In the genomic region with DNA sequence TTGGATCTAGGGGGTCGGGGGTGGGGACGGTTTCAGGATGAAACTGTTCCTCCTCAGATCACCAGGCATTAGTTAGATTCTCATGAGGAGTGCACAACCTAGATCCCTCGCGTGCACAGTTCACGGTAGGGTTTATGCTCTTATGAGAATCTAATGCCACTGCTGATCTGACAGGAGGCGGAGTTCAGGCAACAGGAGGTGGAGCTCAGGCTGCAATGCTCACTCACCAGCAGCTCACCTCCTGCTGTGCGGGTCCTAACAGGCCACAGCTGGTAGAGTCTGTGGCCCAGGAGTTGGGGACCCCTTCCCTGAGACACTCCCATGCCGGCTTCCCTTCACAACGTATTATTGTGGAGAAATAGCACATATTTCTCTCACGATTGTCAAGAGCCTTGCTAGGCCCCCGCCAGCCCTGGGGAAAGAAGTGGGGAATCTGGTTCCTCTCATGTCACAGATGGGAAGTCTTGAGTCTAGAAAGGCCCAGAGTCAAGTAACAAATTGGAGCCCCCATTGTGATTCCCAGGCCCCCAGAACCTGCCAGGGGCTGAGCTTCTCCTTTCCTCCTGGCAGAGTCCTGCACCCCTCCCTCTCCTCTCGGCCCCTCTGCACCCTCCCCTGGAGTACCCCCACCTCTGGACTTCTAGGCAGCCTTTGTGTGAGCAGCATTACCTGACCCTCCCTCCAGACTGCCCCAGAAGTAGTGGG, we compare ENCODE assay signal across 25 cellular contexts. TPM values are rescaled to one million over a fixed set of nuclear protein-coding genes. Genes with fewer than 3 reads are reported as not detected.
A peak's percentile ranks its signal among the peaks of the same experiment; 100 is the strongest.
DNase-seq lines count a peak whose midpoint lies in the region; ATAC-seq, FAIRE-seq and TF ChIP-seq lines count a peak whose summit lies in the region.
"Had no signal": no experiment of that assay in that cellular context is flagged by ENCODE, and none has a peak within 500 bp of the region (broad histone marks: within the 10 kb centered on the region; RNA-seq: fewer than 3 reads in every experiment).

No MANE protein-coding gene starts in this region.

- intact Hi-C loops in PC-9 (cut with micrococcal nuclease; ENCODE audit: unreplicated experiment): no loop called here
- intact Hi-C loops in sigmoid colon (cut with DNase I): no loop called here
- intact Hi-C loops in lower leg skin (cut with DNase I; ENCODE audit: low total_unique reads): no loop called here

- POLR2A ChIA-PET in PC-9 (lab: Charles Lee; ENCODE audit: unreplicated experiment): no interaction called here

- no peak overlapping the region for H3K4me3 ChIP-seq in PC-9
- H3K4me3 ChIP-seq in WERI-Rb-1 (ENCODE audit: low read depth, low read length): no peak overlapping the region
- H3K4me3 ChIP-seq in keratinocyte (ENCODE audit: control insufficient read depth in 2 of 3, extremely low read depth in 1 of 3, insufficient read depth in 2 of 3, low read depth in 1 of 3, low read length in 3 of 3): no peak overlapping the region
- H3K4me3 ChIP-seq in sigmoid colon: no peak overlapping the region
- H3K4me3 ChIP-seq in lower leg skin (ENCODE audit: low read depth, poor library complexity, severe bottlenecking): no peak overlapping the region
- H3K4me3 ChIP-seq: HAP-1, K562, Peyer's patch had no signal

- TF ChIP-seq EP300 in sigmoid colon (IDR thresholded peaks at IDR 0.05): no peak

- dilution Hi-C loops in keratinocyte (cut with MboI; ENCODE audit: extremely low pct_ligation_motif_present, low sequenced_read_pairs): no loop called here

- no peak for TF ChIP-seq CTCF in PC-9 (conservative IDR thresholded peaks at IDR 0.05)
- TF ChIP-seq CTCF in WERI-Rb-1 (IDR thresholded peaks at IDR 0.05; ENCODE audit: low read depth, low read length): no peak
- no peak for TF ChIP-seq CTCF in keratinocyte (optimal IDR thresholded peaks at IDR 0.05 in 1 of 3, IDR thresholded peaks at IDR 0.05 in 1 of 3, conservative IDR thresholded peaks at IDR 0.05 in 1 of 3; ENCODE audit: extremely low read depth in 1 of 3, insufficient read depth in 2 of 3, low read length in 3 of 3)
- no peak for TF ChIP-seq CTCF in sigmoid colon (IDR thresholded peaks at IDR 0.05)
- no peak for TF ChIP-seq CTCF in lower leg skin (IDR thresholded peaks at IDR 0.05)

- BruUV-seq in PC-9 (replicated peaks; lab: Mats Ljungman, UMichigan): no TSS peak

- DNase-seq in PC-9 (no peak), WERI-Rb-1 (peak; percentile 72), keratinocyte (ENCODE audit: low read depth, low spot score) (no peak), sigmoid colon (peak; percentile 42), lower leg skin (ENCODE audit: low spot score in 2 of 2) (no peak), NCI-H2081 treated with DMSO at 0.1 percent for 48 hours (lab: John Stamatoyannopoulos, UW) (no peak)
- DNase-seq: C1 segment of cervical spinal cord; Caco-2; CD4-positive, alpha-beta memory T cell; GOT3; Kasumi-1; NCI-H1092 treated with DMSO at 0.1 percent for 48 hours; NCI-H146; NCI-H1930; NCI-H526 treated with DMSO at 0.1 percent for 48 hours; SK-N-SH had no signal

- CTCF ChIA-PET in PC-9 (lab: Charles Lee): no interaction called here

- no peaks in the 10 kb centered on the region for H3K9me1 ChIP-seq in keratinocyte (ENCODE audit: control insufficient read depth, extremely low read depth, insufficient read depth, low read length)

- H3K36me3 ChIP-seq in PC-9 (ENCODE audit: low read depth) (no peaks in the 10 kb centered on the region), WERI-Rb-1 (no peaks in the 10 kb centered on the region), keratinocyte (ENCODE audit: control insufficient read depth in 2 of 2, extremely low read depth in 1 of 2, insufficient read depth in 2 of 2, low read length in 2 of 2) (no peaks in the 10 kb centered on the region), sigmoid colon (no peaks in the 10 kb centered on the region)
- H3K36me3 ChIP-seq: HAP-1, Peyer's patch had no signal

- H3K4me1 ChIP-seq in PC-9 (replicated peaks; ENCODE audit: insufficient read depth) (peaks cover 20% of the 10 kb centered on the region), keratinocyte (ENCODE audit: control insufficient read depth, extremely low read depth, insufficient read depth, low read length) (peaks cover 43% of the 10 kb centered on the region), sigmoid colon (no peaks in the 10 kb centered on the region)
- H3K4me1 ChIP-seq: Caco-2, HAP-1, Peyer's patch had no signal

- H3K9me3 ChIP-seq in PC-9 (ENCODE audit: insufficient read depth, low read depth) (no peaks in the 10 kb centered on the region), WERI-Rb-1 (ENCODE audit: severe bottlenecking) (no peaks in the 10 kb centered on the region), keratinocyte (ENCODE audit: control insufficient read depth, low read depth, low read length) (no peaks in the 10 kb centered on the region), sigmoid colon (no peaks in the 10 kb centered on the region)
- H3K9me3 ChIP-seq: Caco-2, HAP-1, Peyer's patch, SK-N-SH had no signal

- peak overlapping the region; percentile 51 for H3K4me2 ChIP-seq in PC-9
- peak overlapping the region; percentile 46 for H3K4me2 ChIP-seq in keratinocyte (ENCODE audit: control insufficient read depth, extremely low read depth, insufficient read depth, low read depth, low read length)
- H3K4me2 ChIP-seq: SK-N-SH had no signal

- H3K9me2 ChIP-seq in PC-9 (ENCODE audit: insufficient read depth): no peaks in the 10 kb centered on the region
- H3K9me2 ChIP-seq: SK-N-SH had no signal

- H2AFZ ChIP-seq in PC-9 (no peak overlapping the region), keratinocyte (ENCODE audit: control insufficient read depth, low read length) (no peak overlapping the region)

- H3K79me2 ChIP-seq in PC-9 (ENCODE audit: low read depth) (no peaks in the 10 kb centered on the region), keratinocyte (ENCODE audit: control insufficient read depth, insufficient read depth, low read length) (no peaks in the 10 kb centered on the region)

- FAIRE-seq in keratinocyte (lab: Jason Lieb, UNC): peak; percentile 92
- FAIRE-seq: G401.6, HTR-8/SVneo, K562 had no signal

- no peak overlapping the region for H3K9ac ChIP-seq in keratinocyte (ENCODE audit: control insufficient read depth, extremely low read depth, insufficient read depth, low read length)
- H3K9ac ChIP-seq: SK-N-SH had no signal

- H3F3A ChIP-seq in PC-9 (ENCODE audit: insufficient read depth, low read depth): peaks cover 8% of the 10 kb centered on the region; the same call in 1 of the 2 replicates

- H3K27me3 ChIP-seq in PC-9 (ENCODE audit: insufficient read depth, low read depth): no peaks in the 10 kb centered on the region
- no peaks in the 10 kb centered on the region for H3K27me3 ChIP-seq in WERI-Rb-1 (ENCODE audit: insufficient read depth, low read depth, severe bottlenecking)
- no peaks in the 10 kb centered on the region for H3K27me3 ChIP-seq in keratinocyte (ENCODE audit: control insufficient read depth, extremely low read depth, insufficient read depth, low read length)
- H3K27me3 ChIP-seq in sigmoid colon: peaks cover 0 to 2% (median 0%) of the 10 kb centered on the region in 3 donors
- H3K27me3 ChIP-seq: Peyer's patch had no signal

- no peak overlapping the region for H3K27ac ChIP-seq in PC-9
- H3K27ac ChIP-seq in WERI-Rb-1: no peak overlapping the region
- H3K27ac ChIP-seq in keratinocyte (ENCODE audit: control insufficient read depth, insufficient read depth, low read length): no peak overlapping the region
- no peak overlapping the region for H3K27ac ChIP-seq in sigmoid colon
- H3K27ac ChIP-seq: Peyer's patch had no signal

- H4K20me1 ChIP-seq in PC-9 (ENCODE audit: insufficient read depth): no peaks in the 10 kb centered on the region
- no peaks in the 10 kb centered on the region for H4K20me1 ChIP-seq in keratinocyte (ENCODE audit: control insufficient read depth, extremely low read depth, insufficient read depth, low read length)

- TF ChIP-seq POLR2A in sigmoid colon (IDR thresholded peaks at IDR 0.05): no peak
- TF ChIP-seq POLR2A in lower leg skin (IDR thresholded peaks at IDR 0.05): no peak

- no peak for ATAC-seq in GM18873 (IDR thresholded peaks at IDR 0.05; ENCODE audit: low FRiP score, unreplicated experiment)
- ATAC-seq: K562 had no signal

- 83 to 84% methylated on average over 12 of the region's 12 CpGs for WGBS in sigmoid colon, 2 donors
- WGBS in lower leg skin, 2 donors: 60% methylated on average over 12 of the region's 12 CpGs

RNA-seq across cellular contexts. Expression of a gene that starts 6.1 kb away (rescaled TPM):
- total RNA-seq in PC-9 (2021) (2.2 and 2.5 TPM in 2 replicates), sigmoid colon (not detected), lower leg skin (1,000 to 10,000 TPM; 4,210 to 7,487 (median 6,656) TPM)
- polyA plus RNA-seq in keratinocyte (26,041 to 32,523 TPM (median 29,603 TPM) in 3 replicates), sigmoid colon (1 to 10 TPM in 2 of 3 donors, under 1 TPM in 1; 0.15 to 3.6 (median 1.4) TPM)
- 31,901 TPM for polyA plus RNA-seq in keratinocyte (2011; ENCODE audit: low read depth)
- polyA plus RNA-seq in keratinocyte (2011; cell fraction: cytosol; rRNA removed): 21,475 and 38,030 TPM in 2 replicates
- 27,919 and 28,945 TPM in 2 replicates for polyA plus RNA-seq in keratinocyte (2011; cell fraction: nucleus; rRNA removed)
- polyA plus RNA-seq in keratinocyte (2012; ENCODE audit: low replicate concordance): 14,568 and 23,086 TPM in 2 replicates
- 19,979 to 26,270 TPM (median 20,630 TPM) in 3 replicates for polyA minus RNA-seq in keratinocyte
- 27,275 TPM for polyA minus RNA-seq in keratinocyte (2011; cell fraction: cytosol; rRNA and poly(A)+ RNA removed)
- 10,810 and 12,637 TPM in 2 replicates for polyA minus RNA-seq in keratinocyte (2011; cell fraction: nucleus; rRNA and poly(A)+ RNA removed)
- total RNA-seq: A673; Caco-2; CD4-positive, alpha-beta memory T cell; K562; NCI-H460 had no signal
- polyA plus RNA-seq: CD4-positive, alpha-beta memory T cell; SK-N-SH had no signal

RNA-seq across cellular contexts. Expression of a gene that starts 19.8 kb away (rescaled TPM):
- total RNA-seq in PC-9 (2021): 41.7 and 53.5 TPM in 2 replicates
- 1,163 to 4,746 TPM (median 1,851 TPM) in 3 replicates for polyA plus RNA-seq in keratinocyte
- 20,474 TPM for polyA plus RNA-seq in keratinocyte (2011; ENCODE audit: low read depth)
- 1,428 and 3,010 TPM in 2 replicates for polyA plus RNA-seq in keratinocyte (2011; cell fraction: cytosol; rRNA removed)
- 2,522 and 2,889 TPM in 2 replicates for polyA plus RNA-seq in keratinocyte (2011; cell fraction: nucleus; rRNA removed)
- polyA plus RNA-seq in keratinocyte (2012; ENCODE audit: low replicate concordance): 1,329 and 6,837 TPM in 2 replicates
- 1,159 to 3,059 TPM (median 1,751 TPM) in 3 replicates for polyA minus RNA-seq in keratinocyte
- 3,006 TPM for polyA minus RNA-seq in keratinocyte (2011; cell fraction: cytosol; rRNA and poly(A)+ RNA removed)
- 1,076 and 1,184 TPM in 2 replicates for polyA minus RNA-seq in keratinocyte (2011; cell fraction: nucleus; rRNA and poly(A)+ RNA removed)
- total RNA-seq in sigmoid colon: under 1 TPM in 1 of 4 donors, not detected in 3; 0.83 TPM
- polyA plus RNA-seq in sigmoid colon: under 1 TPM in 2 of 3 donors, not detected in 1; 0.09 to 0.60 TPM
- total RNA-seq in lower leg skin: 100 to 1,000 TPM in 1 of 4 donors, 10 to 100 TPM in 3; 79.2 to 447 (median 81.8) TPM
- total RNA-seq: A673; Caco-2; CD4-positive, alpha-beta memory T cell; K562; NCI-H460; Peyer's patch had no signal
- polyA plus RNA-seq: CD4-positive, alpha-beta memory T cell; SK-N-SH had no signal

RNA-seq across cellular contexts. Expression of a gene that starts 20.9 kb away (rescaled TPM):
- total RNA-seq in PC-9 (2021) (0.55 and 0.73 TPM in 2 replicates), sigmoid colon (not detected), lower leg skin (1 to 10 TPM in 1 of 4 donors, under 1 TPM in 2, not detected in 1; 0.47 to 1.6 (median 0.91) TPM)
- polyA plus RNA-seq in keratinocyte (0.85 to 1.6 TPM (median 1.5 TPM) in 3 replicates), sigmoid colon (not detected)
- polyA plus RNA-seq in keratinocyte (2011; ENCODE audit: low read depth): 1.0 TPM
- polyA plus RNA-seq in keratinocyte (2011; cell fraction: cytosol; rRNA removed): 1.4 and 1.7 TPM in 2 replicates
- 1.5 and 2.1 TPM in 2 replicates for polyA plus RNA-seq in keratinocyte (2011; cell fraction: nucleus; rRNA removed)
- 1.6 TPM in 2 replicates for polyA plus RNA-seq in keratinocyte (2012; ENCODE audit: low replicate concordance)
- 0.10 to 0.74 TPM (median 0.43 TPM) in 3 replicates for polyA minus RNA-seq in keratinocyte
- polyA minus RNA-seq in keratinocyte (2011; cell fraction: cytosol; rRNA and poly(A)+ RNA removed): not detected
- polyA minus RNA-seq in keratinocyte (2011; cell fraction: nucleus; rRNA and poly(A)+ RNA removed): 0.32 and 0.93 TPM in 2 replicates
- total RNA-seq: A673; Caco-2; CD4-positive, alpha-beta memory T cell; K562; M059J; NCI-H460; Peyer's patch had no signal
- polyA plus RNA-seq: CD4-positive, alpha-beta memory T cell; SK-N-SH had no signal

RNA-seq across cellular contexts. Expression of a gene that starts 31.6 kb away (rescaled TPM):
- total RNA-seq in PC-9 (2021): 29.0 and 80.8 TPM in 2 replicates
- polyA plus RNA-seq in keratinocyte: 6,440 to 12,579 TPM (median 8,666 TPM) in 3 replicates
- 46,546 TPM for polyA plus RNA-seq in keratinocyte (2011; ENCODE audit: low read depth)
- polyA plus RNA-seq in keratinocyte (2011; cell fraction: cytosol; rRNA removed): 6,491 and 12,585 TPM in 2 replicates
- 12,033 and 13,742 TPM in 2 replicates for polyA plus RNA-seq in keratinocyte (2011; cell fraction: nucleus; rRNA removed)
- 5,743 and 13,877 TPM in 2 replicates for polyA plus RNA-seq in keratinocyte (2012; ENCODE audit: low replicate concordance)
- polyA minus RNA-seq in keratinocyte: 5,137 to 9,087 TPM (median 7,073 TPM) in 3 replicates
- polyA minus RNA-seq in keratinocyte (2011; cell fraction: cytosol; rRNA and poly(A)+ RNA removed): 14,086 TPM
- polyA minus RNA-seq in keratinocyte (2011; cell fraction: nucleus; rRNA and poly(A)+ RNA removed): 4,848 and 5,061 TPM in 2 replicates
- total RNA-seq in sigmoid colon: 1 to 10 TPM in 2 of 4 donors, not detected in 2; 1.2 to 5.3 TPM
- under 1 TPM in 1 of 3 donors, not detected in 2; 0.17 TPM for polyA plus RNA-seq in sigmoid colon
- 1,000 to 10,000 TPM in 2 of 4 donors, 100 to 1,000 TPM in 2; 474 to 1,574 (median 971) TPM for total RNA-seq in lower leg skin
- total RNA-seq: CD4-positive, alpha-beta memory T cell had no signal
- polyA plus RNA-seq: CD4-positive, alpha-beta memory T cell had no signal

Comparison
In these comparisons a context has a peak if more than half of its experiments do, and no peak if none do; other contexts are left out.
1. DNase-seq: peak in WERI-Rb-1 (single experiment) and sigmoid colon (single experiment); none in PC-9 (0 of 2), keratinocyte (single experiment), lower leg skin (0 of 2) and NCI-H2081 treated with DMSO at 0.1 percent for 48 hours (single experiment).
2. RNA of a gene that starts 6.1 kb away (total RNA-seq): 4,210 to 7,487 TPM in lower leg skin; 2.2 to 2.5 TPM in PC-9 and not detected in sigmoid colon; every median in the first group is over 1,000 times any median in the second.
3. RNA of a gene that starts 19.8 kb away (total RNA-seq): 79.2 to 447 TPM in lower leg skin and 41.7 to 53.5 TPM in PC-9; 0.83 TPM in sigmoid colon; every median in the first group is over 10 times any median in the second.